Comparison of ENCODE assay signal across 8 cellular contexts in genomic region chr1:83882906-83883305, GRCh38.
DNase-seq lines count a peak whose midpoint lies in the region; ATAC-seq and TF ChIP-seq lines count a peak whose summit lies in the region.

No MANE protein-coding gene starts in this region.

- intact Hi-C loops in CD14-positive monocyte (cut with micrococcal nuclease) = no loop called here

- no peak overlapping the region for H3K27ac Mint-ChIP-seq in CD14-positive monocyte
- no peak overlapping the region for H3K27ac Mint-ChIP-seq in T-helper 17 cell

- no peak overlapping the region for H3K4me3 Mint-ChIP-seq in CD14-positive monocyte
- no peak overlapping the region for H3K4me3 Mint-ChIP-seq in T-helper 17 cell

- TF ChIP-seq CTCF in CD14-positive monocyte (IDR thresholded peaks at IDR 0.05) = no peak

- H3K9me3 ChIP-seq in T-helper 17 cell (ENCODE audit: control insufficient read depth, low read length, poor library complexity, severe bottlenecking) = peaks cover 2% of the 10 kb centered on the region

- H3K27me3 Mint-ChIP-seq in CD14-positive monocyte (ENCODE audit: low read depth in 3 of 3) (no peaks in the 10 kb centered on the region), T-helper 17 cell (no peaks in the 10 kb centered on the region)

- H3K36me3 Mint-ChIP-seq in CD14-positive monocyte (no peaks in the 10 kb centered on the region), T-helper 17 cell (ENCODE audit: low read depth) (no peaks in the 10 kb centered on the region)

- H3K4me1 Mint-ChIP-seq in CD14-positive monocyte (no peaks in the 10 kb centered on the region), T-helper 17 cell (no peaks in the 10 kb centered on the region)

- peak; percentile 52 for ATAC-seq in GM21529 (IDR thresholded peaks at IDR 0.05; ENCODE audit: unreplicated experiment)
- no peak for ATAC-seq in T-helper 17 cell
- ATAC-seq in HG03432 (IDR thresholded peaks at IDR 0.05; ENCODE audit: unreplicated experiment) = no peak

- H3K9me3 Mint-ChIP-seq in CD14-positive monocyte = peaks cover 0 to 1% (median 0%) of the 10 kb centered on the region in 7 donors

- peak; percentile 0 for DNase-seq in A172 (ENCODE audit: low spot score)
- peak; percentile 79 for DNase-seq in NCI-H446 treated with DMSO at 0.1 percent for 48 hours (lab: John Stamatoyannopoulos, UW)
- peak; percentile 74 for DNase-seq in fibroblast of gingiva (ENCODE audit: low read depth)
- DNase-seq in CD14-positive monocyte (ENCODE audit: low spot score) = no peak
- no peak for DNase-seq in T-helper 17 cell
- DNase-seq in inferior parietal cortex (ENCODE audit: extremely low spot score) = no peak

Comparison
In these comparisons a context has a peak if more than half of its experiments do, and no peak if none do; other contexts are left out.
1. DNase-seq: peak in A172 (single experiment), NCI-H446 treated with DMSO at 0.1 percent for 48 hours (single experiment) and fibroblast of gingiva (single experiment); none in CD14-positive monocyte (single experiment), T-helper 17 cell (0 of 3) and inferior parietal cortex (single experiment).